28 cellular contexts compared by ENCODE assay signal in the genomic region with DNA sequence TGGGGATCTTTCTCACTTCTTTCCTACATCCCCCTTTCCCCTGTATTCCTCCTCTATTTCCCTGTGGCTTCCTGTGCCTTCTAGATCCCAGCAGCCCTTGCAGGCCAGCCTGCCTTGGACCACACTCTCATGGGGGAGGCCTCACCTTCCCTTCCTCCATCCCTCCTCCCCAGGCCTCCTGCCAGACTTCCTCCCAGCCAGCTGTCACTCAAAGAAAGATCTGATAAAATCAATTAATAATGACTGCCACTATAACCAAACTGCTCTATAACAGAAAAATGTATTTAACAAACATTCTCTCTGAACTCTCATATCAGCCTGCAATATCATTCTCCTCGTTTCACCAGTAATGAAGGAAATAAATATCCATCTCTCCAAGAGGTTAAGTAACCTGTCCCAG.
DNase-seq lines count a peak whose midpoint lies in the region; ATAC-seq, FAIRE-seq and TF ChIP-seq lines count a peak whose summit lies in the region.
"Had no signal": no experiment of that assay in that cellular context is flagged by ENCODE, and none has a peak within 500 bp of the region (broad histone marks: within the 10 kb centered on the region; RNA-seq: fewer than 3 reads in every experiment).

No MANE protein-coding gene starts in this region.

- intact Hi-C loops in K562 (cut with micrococcal nuclease) = no loop called here
- intact Hi-C loops in esophagus muscularis mucosa (cut with DNase I) = no loop called here
- intact Hi-C loops in left ventricle myocardium inferior (cut with micrococcal nuclease) = no loop called here

- H3K4me1 ChIP-seq in SK-N-SH (ENCODE audit: control insufficient read depth in 1 of 2, insufficient read depth in 2 of 2, low read depth in 1 of 2, low read length in 1 of 2) (peaks cover 0 to 13% of the 10 kb centered on the region in 2 experiments; a peak in 2 of 4 replicates), Karpas-422 (ENCODE audit: low read length) (peaks cover 75% of the 10 kb centered on the region), K562 (replicated peaks in 1 of 2; ENCODE audit: control insufficient read depth in 2 of 2, insufficient read depth in 2 of 2, low read length in 2 of 2) (no peaks in the 10 kb centered on the region), esophagus muscularis mucosa (no peaks in the 10 kb centered on the region), left ventricle myocardium inferior (no peaks in the 10 kb centered on the region)
- H3K4me1 ChIP-seq: A549 had no signal

- no peaks in the 10 kb centered on the region for H3K9me2 ChIP-seq in SK-N-SH
- no peaks in the 10 kb centered on the region for H3K9me2 ChIP-seq in Karpas-422 (replicated peaks; ENCODE audit: insufficient read depth, low read length)

- CTCF ChIA-PET in SK-N-SH (lab: Yijun Ruan, JAX) (interaction anchor here (1.0 kb wide), 1 partner anchor 140 kb away, joined by 4 read pairs; no protein-coding TSS in a partner anchor), K562 (lab: Yijun Ruan, JAX; ENCODE audit: low intra/inter-chr PET ratio) (no interaction called here)

- TF ChIP-seq RAD21 in SK-N-SH (IDR thresholded peaks at IDR 0.05; ENCODE audit: low read length) (no peak), K562 (CRISPR knock-in tag; conservative IDR thresholded peaks at IDR 0.05 in 1 of 2, IDR thresholded peaks at IDR 0.05 in 1 of 2) (no peak)

- in situ Hi-C loops in K562 (cut with MboI) = no loop called here

- no peak overlapping the region for H3K27ac ChIP-seq in SK-N-SH (ENCODE audit: low read depth in 2 of 2, low read length in 1 of 2)
- H3K27ac ChIP-seq in Karpas-422 (ENCODE audit: low read length) = peak overlapping the region; percentile 97
- no peak overlapping the region for H3K27ac ChIP-seq in K562 (ENCODE audit: extremely low read depth, low read depth, low read length)
- H3K27ac ChIP-seq in esophagus muscularis mucosa (replicated peaks in 1 of 4) = no peak overlapping the region
- no peak overlapping the region for H3K27ac ChIP-seq in left ventricle myocardium inferior (replicated peaks)
- H3K27ac ChIP-seq: 22Rv1, A549, BLaER1 had no signal

- FAIRE-seq in K562 (lab: Jason Lieb, UNC) = no peak
- FAIRE-seq: A549, GM12878, GM12892, GM18507, GM19239 had no signal

- H3K27me3 ChIP-seq in SK-N-SH (ENCODE audit: insufficient read depth) = no peaks in the 10 kb centered on the region
- no peaks in the 10 kb centered on the region for H3K27me3 ChIP-seq in Karpas-422 (ENCODE audit: low read length)
- peaks cover 2 to 8% of the 10 kb centered on the region in 2 experiments; a peak in 3 of 5 replicates for H3K27me3 ChIP-seq in K562 (ENCODE audit: control insufficient read depth in 2 of 2, insufficient read depth in 2 of 2, low read length in 2 of 2)
- H3K27me3 ChIP-seq in esophagus muscularis mucosa = peaks cover 0 to 6% (median 0%) of the 10 kb centered on the region in 4 donors
- H3K27me3 ChIP-seq in left ventricle myocardium inferior (ENCODE audit: low read depth) = peaks cover 39% of the 10 kb centered on the region
- H3K27me3 ChIP-seq: BLaER1 had no signal

- H3K4me2 ChIP-seq in SK-N-SH (no peak overlapping the region), Karpas-422 (ENCODE audit: low read depth, low read length, poor library complexity, severe bottlenecking) (no peak overlapping the region), K562 (ENCODE audit: insufficient read depth, low read length) (no peak overlapping the region)
- H3K4me2 ChIP-seq: A549, BLaER1 had no signal

- H4K20me1 ChIP-seq in SK-N-SH (ENCODE audit: insufficient read depth) = no peaks in the 10 kb centered on the region
- no peaks in the 10 kb centered on the region for H4K20me1 ChIP-seq in Karpas-422 (ENCODE audit: insufficient read depth, low read depth, low read length)
- no peaks in the 10 kb centered on the region for H4K20me1 ChIP-seq in K562 (replicated peaks; ENCODE audit: control insufficient read depth, insufficient read depth, low read length)
- H4K20me1 ChIP-seq: BLaER1 had no signal

- no TSS peak for BruUV-seq in K562 (replicated peaks; lab: Mats Ljungman, UMichigan)

- no peaks in the 10 kb centered on the region for H3K9me1 ChIP-seq in K562 (ENCODE audit: control insufficient read depth, insufficient read depth, low read length)

- WGBS in SK-N-SH (ENCODE audit: low lambda C conversion rate) = 62% methylated on average over 1 of the region's 1 CpG
- WGBS in K562 (ENCODE audit: insufficient coverage, low coverage, missing lambda C conversion rate) = 0% methylated on average over 1 of the region's 1 CpG
- 74% methylated on average over 1 of the region's 1 CpG for WGBS in esophagus muscularis mucosa

- H3K4me3 ChIP-seq in SK-N-SH (ENCODE audit: low read depth in 2 of 2, low read length in 1 of 2) (no peak overlapping the region), Karpas-422 (ENCODE audit: low read length) (no peak overlapping the region), K562 (no peak overlapping the region), esophagus muscularis mucosa (no peak overlapping the region), left ventricle myocardium inferior (no peak overlapping the region)
- H3K4me3 ChIP-seq: A549, BLaER1, GM12878 had no signal

- H3K9ac ChIP-seq in SK-N-SH (no peak overlapping the region), Karpas-422 (ENCODE audit: low read length) (no peak overlapping the region), K562 (ENCODE audit: insufficient read depth in 1 of 2, low read depth in 2 of 2, low read length in 2 of 2) (no peak overlapping the region)
- H3K9ac ChIP-seq: BLaER1 had no signal

- H3K79me2 ChIP-seq in SK-N-SH (ENCODE audit: insufficient read depth) = no peaks in the 10 kb centered on the region
- no peaks in the 10 kb centered on the region for H3K79me2 ChIP-seq in Karpas-422 (ENCODE audit: low read length)
- H3K79me2 ChIP-seq in K562 (ENCODE audit: control insufficient read depth, insufficient read depth, low read length) = no peaks in the 10 kb centered on the region

- H3K9me3 ChIP-seq in SK-N-SH (no peaks in the 10 kb centered on the region), Karpas-422 (ENCODE audit: low read length) (peaks cover 13% of the 10 kb centered on the region), K562 (replicated peaks; ENCODE audit: control insufficient read depth, insufficient read depth, low read depth, low read length) (no peaks in the 10 kb centered on the region), esophagus muscularis mucosa (peaks cover 0 to 15% (median 9%) of the 10 kb centered on the region in 4 donors), left ventricle myocardium inferior (replicated peaks) (peaks cover 23% of the 10 kb centered on the region)

- DNase-seq in SK-N-SH (no peak), Karpas-422 (no peak), K562 (ENCODE audit: extremely low read depth in 1 of 4, low spot score in 3 of 4) (no peak), esophagus muscularis mucosa (ENCODE audit: extremely low spot score) (peak; percentile 47), NCI-H2227 treated with DMSO at 0.1 percent for 48 hours (lab: John Stamatoyannopoulos, UW) (no peak), left ventricle myocardium inferior (no peak)
- DNase-seq: AML-193; C1 segment of cervical spinal cord; CD4-positive, alpha-beta memory T cell; CD4-positive, CD25-positive, alpha-beta regulatory T cell; CD8-positive, alpha-beta memory T cell; COR-L47; DMS 273 treated with DMSO at 0.1 percent for 48 hours; DMS153; DMS53; DMS79; DND-41; EL; GDM1 had no signal

- POLR2A ChIA-PET in SK-N-SH (lab: Yijun Ruan, JAX) (no interaction called here), K562 (lab: Yijun Ruan, JAX) (interaction anchor here (0.6 kb wide), 1 partner anchor 211 kb away, joined by 3 read pairs; no protein-coding TSS in a partner anchor)

- TF ChIP-seq EP300 in SK-N-SH (IDR thresholded peaks at IDR 0.05; ENCODE audit: borderline replicate concordance in 1 of 2, low read depth in 1 of 2, low read length in 1 of 2) (no peak), K562 (IDR thresholded peaks at IDR 0.05; ENCODE audit: low read length) (no peak), esophagus muscularis mucosa (IDR thresholded peaks at IDR 0.05) (no peak)

- H3K36me3 ChIP-seq in SK-N-SH (replicated peaks in 1 of 2; ENCODE audit: control insufficient read depth in 1 of 2, insufficient read depth in 2 of 2, low read length in 1 of 2) (no peaks in the 10 kb centered on the region), Karpas-422 (ENCODE audit: insufficient read depth, low read length) (peaks cover 12% of the 10 kb centered on the region; the same call in 1 of the 2 replicates), K562 (ENCODE audit: control insufficient read depth, insufficient read depth, low read length) (no peaks in the 10 kb centered on the region), esophagus muscularis mucosa (no peaks in the 10 kb centered on the region), left ventricle myocardium inferior (no peaks in the 10 kb centered on the region)

- TF ChIP-seq POLR2A in K562 (conservative IDR thresholded peaks at IDR 0.05) = no peak
- no peak for TF ChIP-seq POLR2A in esophagus muscularis mucosa (IDR thresholded peaks at IDR 0.05; ENCODE audit: low read depth)

- no peaks in the 10 kb centered on the region for H3F3A ChIP-seq in SK-N-SH (replicated peaks; ENCODE audit: insufficient read depth)

- no peak overlapping the region for H2AFZ ChIP-seq in SK-N-SH (ENCODE audit: low read depth)
- H2AFZ ChIP-seq in Karpas-422 (ENCODE audit: low read length) = peak overlapping the region; percentile 12; the same call in 1 of the 2 replicates
- no peak overlapping the region for H2AFZ ChIP-seq in K562 (ENCODE audit: low read depth, low read length)

- ATAC-seq in SK-N-SH treated with all-trans-retinoic acid at 6 μM for 48 hours = no peak
- no peak for ATAC-seq in K562
- no peak for ATAC-seq in HG03520 (IDR thresholded peaks at IDR 0.05; ENCODE audit: unreplicated experiment)
- ATAC-seq: A549, GM12878 had no signal

- TF ChIP-seq CTCF in SK-N-SH (IDR thresholded peaks at IDR 0.05) (no peak), K562 (IDR thresholded peaks at IDR 0.05 in 2 of 3, conservative IDR thresholded peaks at IDR 0.05 in 1 of 3; ENCODE audit: insufficient read depth in 2 of 3, low read depth in 1 of 3, low read length in 3 of 3) (no peak), esophagus muscularis mucosa (IDR thresholded peaks at IDR 0.05) (no peak), left ventricle myocardium inferior (IDR thresholded peaks at IDR 0.05; ENCODE audit: borderline replicate concordance) (no peak)

TF ChIP-seq in SK-N-SH, 30 proteins besides CTCF, POLR2A, EP300 and RAD21 (continues in another document):
- no peak for TF ChIP-seq JUND (IDR thresholded peaks at IDR 0.05)
- TF ChIP-seq GATA2 (CRISPR knock-in tag; IDR thresholded peaks at IDR 0.05) = 0 out of 2 replicates have a peak, but pooled peaks have one; percentile 14

TF ChIP-seq in SK-N-SH treated with all-trans-retinoic acid at 6 μM for 48 hours, 23 proteins besides CTCF, POLR2A, EP300 and RAD21 (continues in another document):
- TF ChIP-seq OSR1 (CRISPR knock-in tag; IDR thresholded peaks at IDR 0.05) (no peak), TOX (CRISPR knock-in tag; IDR thresholded peaks at IDR 0.05; ENCODE audit: borderline replicate concordance) (no peak), ZNF70 (CRISPR knock-in tag; IDR thresholded peaks at IDR 0.05) (no peak), ZNF565 (CRISPR knock-in tag; conservative IDR thresholded peaks at IDR 0.05; ENCODE audit: low read depth) (no peak)

TF ChIP-seq in K562, 482 proteins besides CTCF, POLR2A, EP300 and RAD21 (continues in another document):
- TF ChIP-seq STAT5B (CRISPR knock-in tag; IDR thresholded peaks at IDR 0.05) = no peak
